18 cellular contexts compared by ENCODE assay signal in genomic region chr16:87831421-87832136, GRCh38. TPM values are rescaled to one million over a fixed set of nuclear protein-coding genes. Genes with fewer than 3 reads are reported as not detected.
DNase-seq lines count a peak whose midpoint lies in the region; ATAC-seq and TF ChIP-seq lines count a peak whose summit lies in the region.
"Had no signal": no experiment of that assay in that cellular context is flagged by ENCODE, and none has a peak within 500 bp of the region (broad histone marks: within the 10 kb centered on the region; RNA-seq: fewer than 3 reads in every experiment).

No MANE protein-coding gene starts in this region.

- no peak overlapping the region for H4K8ac ChIP-seq in mesenchymal stem cell (ENCODE audit: low read length)

- H3K18ac ChIP-seq in mesenchymal stem cell (ENCODE audit: low read depth in 1 of 2, low read length in 2 of 2): no peak overlapping the region

- peak; percentile 3 for TF ChIP-seq POLR2A in GM15510 (IDR thresholded peaks at IDR 0.05; ENCODE audit: borderline replicate concordance, extremely low read depth, insufficient read length)

- TF ChIP-seq CTCF in CD8-positive, alpha-beta T cell (IDR thresholded peaks at IDR 0.05): no peak

- intact Hi-C loops in CD8-positive, alpha-beta T cell (cut with DNase I, micrococcal nuclease): no loop called here

- H3K36me3 ChIP-seq in CD8-positive, alpha-beta T cell (ENCODE audit: insufficient read depth, low read length): no peaks in the 10 kb centered on the region
- H3K36me3 ChIP-seq in mesenchymal stem cell (ENCODE audit: control insufficient read depth in 1 of 2, insufficient read depth in 2 of 2, low read depth in 1 of 2, low read length in 2 of 2): peaks cover 12 to 70% of the 10 kb centered on the region in 2 experiments
- H3K36me3 ChIP-seq: transverse colon had no signal

- WGBS in mesenchymal stem cell: 96% methylated on average over 31 of the region's 31 CpGs

- H3K27me3 ChIP-seq in CD8-positive, alpha-beta T cell (ENCODE audit: insufficient read depth, low read length): no peaks in the 10 kb centered on the region
- no peaks in the 10 kb centered on the region for H3K27me3 ChIP-seq in mesenchymal stem cell (ENCODE audit: control insufficient read depth in 1 of 2, insufficient read depth in 1 of 2, low read length in 2 of 2)
- H3K27me3 ChIP-seq: body of pancreas, transverse colon had no signal

- no peak overlapping the region for H2BK120ac ChIP-seq in mesenchymal stem cell (ENCODE audit: low read depth, low read length)

- H3K4me3 ChIP-seq in CD8-positive, alpha-beta T cell (ENCODE audit: low read depth, low read length): no peak overlapping the region
- H3K4me3 ChIP-seq in mesenchymal stem cell (ENCODE audit: insufficient read depth in 1 of 2, low read depth in 1 of 2, low read length in 2 of 2): no peak overlapping the region
- H3K4me3 ChIP-seq: body of pancreas, transverse colon had no signal

- no peaks in the 10 kb centered on the region for H3K4me1 ChIP-seq in CD8-positive, alpha-beta T cell (ENCODE audit: insufficient read depth, low read length)
- peaks cover 22% of the 10 kb centered on the region for H3K4me1 ChIP-seq in mesenchymal stem cell (ENCODE audit: control insufficient read depth, insufficient read depth, low read depth, low read length)
- H3K4me1 ChIP-seq: body of pancreas, transverse colon had no signal

- no peak overlapping the region for H3K9ac ChIP-seq in mesenchymal stem cell (ENCODE audit: low read length)

- H3K4me3 Mint-ChIP-seq in CD8-positive, alpha-beta T cell: no peak overlapping the region
- H3K4me3 Mint-ChIP-seq: activated CD4-positive, alpha-beta T cell treated with anti-CD3 and anti-CD28 coated beads, Interleukin-2, amount 10 ng/mL, durations not matched to agents 24 days and 14 days; activated naive CD8-positive, alpha-beta T cell treated with anti-CD3 and anti-CD28 coated beads, Interleukin-2, amount 10 ng/mL, durations not matched to agents 7 days and 5 days; mesothelial cell of epicardium; natural killer cell treated with Interleukin-12 subunit alpha and Interleukin-12 subunit beta and Interleukin-15 and Interleukin-18, amount 100 ng/mL, for 72 hours had no signal

- H2BK15ac ChIP-seq in mesenchymal stem cell (ENCODE audit: low read depth, poor library complexity, severe bottlenecking): no peak overlapping the region

- H3K9me3 Mint-ChIP-seq in CD8-positive, alpha-beta T cell: no peaks in the 10 kb centered on the region
- H3K9me3 Mint-ChIP-seq: activated CD4-positive, alpha-beta T cell treated with anti-CD3 and anti-CD28 coated beads, Interleukin-2, amount 10 ng/mL, durations not matched to agents 24 days and 14 days; activated naive CD8-positive, alpha-beta T cell treated with anti-CD3 and anti-CD28 coated beads, Interleukin-2, amount 10 ng/mL, durations not matched to agents 7 days and 5 days; IgD-negative memory B cell; mesothelial cell of epicardium; natural killer cell treated with Interleukin-12 subunit alpha and Interleukin-12 subunit beta and Interleukin-15 and Interleukin-18, amount 100 ng/mL, for 72 hours; stimulated activated naive CD8-positive, alpha-beta T cell treated with anti-CD3 and anti-CD28 coated beads, Interleukin-15, amount 100 ng/mL, for 72 hours had no signal

- no peak overlapping the region for H2AFZ ChIP-seq in mesenchymal stem cell (ENCODE audit: low read depth, low read length)

- ATAC-seq in CD8-positive, alpha-beta T cell: peak; percentile 4
- no peak for ATAC-seq in GM19351 (IDR thresholded peaks at IDR 0.05; ENCODE audit: unreplicated experiment)
- ATAC-seq: body of pancreas; natural killer cell treated with Interleukin-12 subunit alpha and Interleukin-12 subunit beta and Interleukin-15 and Interleukin-18, amount 100 ng/mL, for 72 hours; stimulated activated naive CD8-positive, alpha-beta T cell treated with anti-CD3 and anti-CD28 coated beads, Interleukin-15, amount 100 ng/mL, for 72 hours had no signal

- H3K4me2 ChIP-seq in mesenchymal stem cell (ENCODE audit: low read length, poor library complexity, severe bottlenecking): no peak overlapping the region

- no peak overlapping the region for H2BK12ac ChIP-seq in mesenchymal stem cell (ENCODE audit: low read length in 2 of 2)

- H2BK5ac ChIP-seq in mesenchymal stem cell (ENCODE audit: low read depth, low read length, poor library complexity, severe bottlenecking): no peak overlapping the region

- DNase-seq in CD8-positive, alpha-beta T cell: peak in 1 of 7 experiments; percentile 11
- DNase-seq in mesenchymal stem cell (no peak), NCI-H510A treated with DMSO at 0.1 percent for 48 hours (lab: John Stamatoyannopoulos, UW) (no peak), DMS79 (lab: John Stamatoyannopoulos, UW) (no peak)
- DNase-seq: activated CD4-positive, alpha-beta T cell treated with anti-CD3 and anti-CD28 coated beads, Interleukin-2, amount 10 ng/mL, durations not matched to agents 24 days and 14 days; activated naive CD8-positive, alpha-beta T cell treated with anti-CD3 and anti-CD28 coated beads, Interleukin-2, amount 10 ng/mL, durations not matched to agents 7 days and 5 days; body of pancreas; COR-L47; NCI-H748 treated with DMSO at 0.1 percent for 48 hours; SIG-M5; stimulated activated naive CD8-positive, alpha-beta T cell treated with anti-CD3 and anti-CD28 coated beads, Interleukin-15, amount 100 ng/mL, for 72 hours; transverse colon had no signal

- H3K27me3 Mint-ChIP-seq in CD8-positive, alpha-beta T cell (ENCODE audit: low read depth): no peaks in the 10 kb centered on the region
- H3K27me3 Mint-ChIP-seq: activated CD4-positive, alpha-beta T cell treated with anti-CD3 and anti-CD28 coated beads, Interleukin-2, amount 10 ng/mL, durations not matched to agents 24 days and 14 days; activated naive CD8-positive, alpha-beta T cell treated with anti-CD3 and anti-CD28 coated beads, Interleukin-2, amount 10 ng/mL, durations not matched to agents 7 days and 5 days; IgD-negative memory B cell; natural killer cell treated with Interleukin-12 subunit alpha and Interleukin-12 subunit beta and Interleukin-15 and Interleukin-18, amount 100 ng/mL, for 72 hours; stimulated activated naive CD8-positive, alpha-beta T cell treated with anti-CD3 and anti-CD28 coated beads, Interleukin-15, amount 100 ng/mL, for 72 hours had no signal

- no peak overlapping the region for H3K27ac ChIP-seq in CD8-positive, alpha-beta T cell (ENCODE audit: low read depth, low read length)
- peak overlapping the region; percentile 37 for H3K27ac ChIP-seq in angular gyrus (ENCODE audit: low read depth, low read length)
- H3K27ac ChIP-seq in mesenchymal stem cell (ENCODE audit: low read length, poor library complexity, severe bottlenecking): no peak overlapping the region
- H3K27ac ChIP-seq: body of pancreas, transverse colon had no signal

- H3K79me1 ChIP-seq in mesenchymal stem cell (replicated peaks; ENCODE audit: low read length, poor library complexity, severe bottlenecking): no peaks in the 10 kb centered on the region

- peaks cover 46% of the 10 kb centered on the region for H3K36me3 Mint-ChIP-seq in CD8-positive, alpha-beta T cell
- H3K36me3 Mint-ChIP-seq: IgD-negative memory B cell; natural killer cell treated with Interleukin-12 subunit alpha and Interleukin-12 subunit beta and Interleukin-15 and Interleukin-18, amount 100 ng/mL, for 72 hours had no signal

- peak overlapping the region; percentile 47 for H4K91ac ChIP-seq in mesenchymal stem cell (ENCODE audit: low read length)

- POLR2A ChIA-PET in CD8-positive, alpha-beta T cell (lab: Charles Lee): no interaction called here

- no peak overlapping the region for H3K23ac ChIP-seq in mesenchymal stem cell (ENCODE audit: low read length in 2 of 2)

- H3K9me3 ChIP-seq in CD8-positive, alpha-beta T cell (ENCODE audit: low read length): no peaks in the 10 kb centered on the region
- no peaks in the 10 kb centered on the region for H3K9me3 ChIP-seq in mesenchymal stem cell (ENCODE audit: control insufficient read depth, low read length)
- H3K9me3 ChIP-seq: body of pancreas, transverse colon had no signal

- H3K14ac ChIP-seq in mesenchymal stem cell (ENCODE audit: low read length in 2 of 2): no peak overlapping the region

- no peak overlapping the region for H3K4ac ChIP-seq in mesenchymal stem cell (ENCODE audit: low read depth in 1 of 2, low read length in 2 of 2)

- no peaks in the 10 kb centered on the region for H3K4me1 Mint-ChIP-seq in CD8-positive, alpha-beta T cell (ENCODE audit: low read depth)
- H3K4me1 Mint-ChIP-seq: activated CD4-positive, alpha-beta T cell treated with anti-CD3 and anti-CD28 coated beads, Interleukin-2, amount 10 ng/mL, durations not matched to agents 24 days and 14 days; activated naive CD8-positive, alpha-beta T cell treated with anti-CD3 and anti-CD28 coated beads, Interleukin-2, amount 10 ng/mL, durations not matched to agents 7 days and 5 days had no signal

- no peak overlapping the region for H2AK5ac ChIP-seq in mesenchymal stem cell (ENCODE audit: low read length, severe bottlenecking)

- no peak overlapping the region for H3K27ac Mint-ChIP-seq in CD8-positive, alpha-beta T cell
- H3K27ac Mint-ChIP-seq: activated naive CD8-positive, alpha-beta T cell treated with anti-CD3 and anti-CD28 coated beads, Interleukin-2, amount 10 ng/mL, durations not matched to agents 7 days and 5 days; mesothelial cell of epicardium; natural killer cell treated with Interleukin-12 subunit alpha and Interleukin-12 subunit beta and Interleukin-15 and Interleukin-18, amount 100 ng/mL, for 72 hours had no signal

- CTCF ChIA-PET in CD8-positive, alpha-beta T cell (lab: Charles Lee): interaction anchor here (1.0 to 1.7 kb wide), 6 partner anchors 15 to 52 kb away, joined by 3 to 4 read pairs (median 4); no protein-coding TSS in a partner anchor

RNA-seq across cellular contexts. Expression of gene SLC7A5, which starts 37.7 kb away (rescaled TPM):
- 100 to 1,000 TPM; 359 to 369 TPM for total RNA-seq in CD8-positive, alpha-beta T cell
- polyA plus RNA-seq in mesenchymal stem cell (2013, experiment 1 of 2): 56.3 TPM
- polyA plus RNA-seq in mesenchymal stem cell (2013, experiment 2 of 2): 54.9 TPM
